Comparison of ENCODE assay signal across 29 cellular contexts in genomic region chr1:174671826-174672225, GRCh38.
DNase-seq lines count a peak whose midpoint lies in the region; ATAC-seq, FAIRE-seq and TF ChIP-seq lines count a peak whose summit lies in the region.
"Had no signal": no experiment of that assay in that cellular context is flagged by ENCODE, and none has a peak within 500 bp of the region (broad histone marks: within the 10 kb centered on the region; RNA-seq: fewer than 3 reads in every experiment).

No MANE protein-coding gene starts in this region.

- H3K4me1 ChIP-seq in GM23248 (ENCODE audit: insufficient read depth) (no peaks in the 10 kb centered on the region; the same call in 1 of the 2 replicates), right atrium auricular region (no peaks in the 10 kb centered on the region)
- H3K4me1 ChIP-seq: BLaER1 had no signal

- H3K27me3 ChIP-seq in GM23248 (replicated peaks; ENCODE audit: insufficient read depth): no peaks in the 10 kb centered on the region
- H3K27me3 ChIP-seq in right atrium auricular region: no peaks in the 10 kb centered on the region
- H3K27me3 ChIP-seq: BE2C, BLaER1 had no signal

- 0 out of 2 replicates have a peak, but pooled peaks cover 5% of the 10 kb centered on the region for H4K20me1 ChIP-seq in GM23248 (ENCODE audit: insufficient read depth)
- H4K20me1 ChIP-seq: BLaER1 had no signal

- DNase-seq in GM23248: peak; percentile 32
- DNase-seq in epithelial cell of esophagus (ENCODE audit: low read depth): peak; percentile 15
- DNase-seq in fibroblast of mammary gland (ENCODE audit: low read depth): peak; percentile 58
- DNase-seq in activated CD8-positive, alpha-beta T cell treated with anti-CD3 and anti-CD28 coated beads for 36 hours: no peak
- DNase-seq in right atrium auricular region (ENCODE audit: low spot score): no peak
- no peak for DNase-seq in stimulated activated CD4-positive, alpha-beta T cell treated with anti-CD3 and anti-CD28 coated beads, Interleukin-15, amount 100 ng/mL, for 24 hours
- DNase-seq in ecto neural progenitor cell (ENCODE audit: low spot score): no peak
- DNase-seq: 8988T; ACHN; BE2C; C1 segment of cervical spinal cord; CD4-positive, alpha-beta memory T cell; CD4-positive, CD25-positive, alpha-beta regulatory T cell; CD8-positive, alpha-beta memory T cell; COR-L47; DMS 273 treated with DMSO at 0.1 percent for 48 hours; DMS153; DMS53; DMS79; DND-41; EL; GF-D8 had no signal

- no peak overlapping the region for H3K27ac ChIP-seq in GM23248
- no peak overlapping the region for H3K27ac ChIP-seq in right atrium auricular region
- H3K27ac ChIP-seq: BLaER1 had no signal

- H3K4me1 Mint-ChIP-seq in activated CD8-positive, alpha-beta T cell treated with anti-CD3 and anti-CD28 coated beads for 36 hours (ENCODE audit: low read depth): no peaks in the 10 kb centered on the region
- H3K4me1 Mint-ChIP-seq: CD14-positive monocyte had no signal

- H3K9me3 Mint-ChIP-seq in activated CD8-positive, alpha-beta T cell treated with anti-CD3 and anti-CD28 coated beads for 36 hours: peaks cover 22% of the 10 kb centered on the region

- intact Hi-C loops in activated CD8-positive, alpha-beta T cell treated with anti-CD3 and anti-CD28 coated beads for 36 hours (cut with micrococcal nuclease): no loop called here

- no peaks in the 10 kb centered on the region for H3K27me3 Mint-ChIP-seq in activated CD8-positive, alpha-beta T cell treated with anti-CD3 and anti-CD28 coated beads for 36 hours
- H3K27me3 Mint-ChIP-seq: CD4-positive, alpha-beta memory T cell; CD4-positive, CD25-positive, alpha-beta regulatory T cell had no signal

- peaks cover 14% of the 10 kb centered on the region for H3K36me3 Mint-ChIP-seq in activated CD8-positive, alpha-beta T cell treated with anti-CD3 and anti-CD28 coated beads for 36 hours (ENCODE audit: low read depth)
- H3K36me3 Mint-ChIP-seq: CD14-positive monocyte had no signal

- H3K79me2 ChIP-seq in GM23248 (ENCODE audit: insufficient read depth): no peaks in the 10 kb centered on the region

- no peak overlapping the region for H3K9ac ChIP-seq in GM23248
- H3K9ac ChIP-seq: BLaER1 had no signal

- no peak overlapping the region for H3K27ac Mint-ChIP-seq in activated CD8-positive, alpha-beta T cell treated with anti-CD3 and anti-CD28 coated beads for 36 hours
- H3K27ac Mint-ChIP-seq: CD14-positive monocyte; CD8-positive, alpha-beta memory T cell had no signal

- CTCF ChIA-PET in activated CD8-positive, alpha-beta T cell treated with anti-CD3 and anti-CD28 coated beads for 36 hours (lab: Charles Lee): no interaction called here

- FAIRE-seq in TTC549 (lab: Jason Lieb, UNC): peak; percentile 15
- FAIRE-seq: A204.1, G401.6, GM12891, GM19239 had no signal

- H3K36me3 ChIP-seq in GM23248 (ENCODE audit: low read depth) (no peaks in the 10 kb centered on the region), right atrium auricular region (no peaks in the 10 kb centered on the region)
- H3K36me3 ChIP-seq: BE2C, BLaER1 had no signal

- ATAC-seq in activated CD8-positive, alpha-beta T cell treated with anti-CD3 and anti-CD28 coated beads for 36 hours: no peak

- H2AFZ ChIP-seq in GM23248: no peak overlapping the region

- no peaks in the 10 kb centered on the region for H3K9me3 ChIP-seq in GM23248 (ENCODE audit: low read depth)
- peaks cover 0 to 19% of the 10 kb centered on the region in 2 donors for H3K9me3 ChIP-seq in right atrium auricular region
- H3K9me3 ChIP-seq: BE2C had no signal

- no peak overlapping the region for H3K4me3 Mint-ChIP-seq in activated CD8-positive, alpha-beta T cell treated with anti-CD3 and anti-CD28 coated beads for 36 hours
- H3K4me3 Mint-ChIP-seq: CD14-positive monocyte; CD4-positive, alpha-beta memory T cell; CD4-positive, CD25-positive, alpha-beta regulatory T cell; CD8-positive, alpha-beta memory T cell had no signal

- H3K4me3 ChIP-seq in GM23248 (no peak overlapping the region), epithelial cell of esophagus (ENCODE audit: low read length) (no peak overlapping the region), fibroblast of mammary gland (ENCODE audit: control insufficient read depth, low read depth, low read length) (no peak overlapping the region), right atrium auricular region (no peak overlapping the region)
- H3K4me3 ChIP-seq: BLaER1 had no signal

- H3F3A ChIP-seq in GM23248 (ENCODE audit: insufficient read depth): no peaks in the 10 kb centered on the region

- POLR2A ChIA-PET in activated CD8-positive, alpha-beta T cell treated with anti-CD3 and anti-CD28 coated beads for 36 hours (lab: Charles Lee): no interaction called here

- in situ Hi-C loops in GM23248 (cut with MboI): no loop called here

- H3K9me2 ChIP-seq in GM23248 (ENCODE audit: insufficient read depth): no peaks in the 10 kb centered on the region

- H3K4me2 ChIP-seq in GM23248 (ENCODE audit: unreplicated experiment): no peak overlapping the region
- H3K4me2 ChIP-seq: BLaER1 had no signal

- no peak for TF ChIP-seq CTCF in epithelial cell of esophagus (IDR thresholded peaks at IDR 0.05; ENCODE audit: insufficient read depth, low read depth, low read length, missing control alignments)
- no peak for TF ChIP-seq CTCF in fibroblast of mammary gland (conservative IDR thresholded peaks at IDR 0.05; ENCODE audit: control insufficient read depth, insufficient read depth, low read depth, low read length)
- TF ChIP-seq CTCF in activated CD8-positive, alpha-beta T cell treated with anti-CD3 and anti-CD28 coated beads for 36 hours (IDR thresholded peaks at IDR 0.05): no peak
- TF ChIP-seq CTCF in right atrium auricular region (IDR thresholded peaks at IDR 0.05): no peak

- 40 to 41% methylated on average over 2 of the region's 2 CpGs for WGBS in GM23248 (ENCODE audit: low coverage in 1 of 2, low lambda C conversion rate in 2 of 2, missing lambda C conversion rate in 2 of 2), 2 experiments

Comparison
In these comparisons a context has a peak if more than half of its experiments do, and no peak if none do; other contexts are left out.
1. DNase-seq: peak in GM23248 (single experiment), epithelial cell of esophagus (single experiment) and fibroblast of mammary gland (single experiment); none in activated CD8-positive, alpha-beta T cell treated with anti-CD3 and anti-CD28 coated beads for 36 hours (single experiment), right atrium auricular region (single experiment), stimulated activated CD4-positive, alpha-beta T cell treated with anti-CD3 and anti-CD28 coated beads, Interleukin-15, amount 100 ng/mL, for 24 hours (single experiment) and ecto neural progenitor cell (single experiment).